14 cellular contexts compared by ENCODE assay signal in genomic region chr17:9071016-9071415, GRCh38. TPM values are rescaled to one million over a fixed set of nuclear protein-coding genes. Genes with fewer than 3 reads are reported as not detected.
DNase-seq lines count a peak whose midpoint lies in the region; ATAC-seq, FAIRE-seq and TF ChIP-seq lines count a peak whose summit lies in the region.
"Had no signal": no experiment of that assay in that cellular context is flagged by ENCODE, and none has a peak within 500 bp of the region (broad histone marks: within the 10 kb centered on the region; RNA-seq: fewer than 3 reads in every experiment).

No MANE protein-coding gene starts in this region.

- intact Hi-C loops in Right ventricle myocardium superior (cut with DNase I) (no loop called here), left ventricle myocardium inferior (cut with micrococcal nuclease) (no loop called here)

- DNase-seq in OCI-M1 (lab: John Stamatoyannopoulos, UW) (peak; percentile 15), Right ventricle myocardium superior (no peak), left ventricle myocardium inferior (no peak), myocyte (ENCODE audit: low read depth) (peak; percentile 1), small intestine (no peak)
- DNase-seq in stimulated activated CD4-positive, alpha-beta T cell treated with anti-CD3 and anti-CD28 coated beads, Interleukin-1b, Interleukin-23, amount 100 ng/mL, for 48 hours, result no peak
- no peak for DNase-seq in activated CD4-positive, CD25-positive, alpha-beta regulatory T cell (lab: John Stamatoyannopoulos, UW)
- DNase-seq: Calu3; CD8-positive, alpha-beta T cell; DMS79 treated with DMSO at 0.1 percent for 48 hours; GF-D8 had no signal

- H3K36me3 ChIP-seq in left ventricle myocardium inferior (no peaks in the 10 kb centered on the region), small intestine (ENCODE audit: control insufficient read depth in 2 of 2, insufficient read depth in 2 of 2, low read length in 2 of 2) (no peaks in the 10 kb centered on the region)
- H3K36me3 ChIP-seq: BLaER1 treated with 17β-estradiol and CSF1 and Interleukin-3, amounts not matched to agents 10 nM and 100 nM; HAP-1 had no signal

- H3K27ac ChIP-seq in left ventricle myocardium inferior (replicated peaks), result peak overlapping the region; percentile 74
- no peak overlapping the region for H3K27ac ChIP-seq in small intestine (ENCODE audit: low read depth in 1 of 2, low read length in 1 of 2)
- H3K27ac ChIP-seq: BLaER1 treated with 17β-estradiol and CSF1 and Interleukin-3, amounts not matched to agents 10 nM and 100 nM had no signal

- H3K27me3 ChIP-seq in left ventricle myocardium inferior (ENCODE audit: low read depth), result no peaks in the 10 kb centered on the region
- H3K27me3 ChIP-seq in small intestine (ENCODE audit: control insufficient read depth in 2 of 2, insufficient read depth in 2 of 2, low read length in 2 of 2), result no peaks in the 10 kb centered on the region
- H3K27me3 ChIP-seq: BLaER1 treated with 17β-estradiol and CSF1 and Interleukin-3, amounts not matched to agents 10 nM and 100 nM had no signal

- ATAC-seq in Right ventricle myocardium superior (ENCODE audit: poor library complexity), result peak; percentile 85
- no peak for ATAC-seq in GM19455 (IDR thresholded peaks at IDR 0.05; ENCODE audit: unreplicated experiment)
- ATAC-seq: CD8-positive, alpha-beta T cell had no signal

- H3K9me3 ChIP-seq in left ventricle myocardium inferior (replicated peaks) (no peaks in the 10 kb centered on the region), small intestine (ENCODE audit: control insufficient read depth, low read depth) (no peaks in the 10 kb centered on the region)
- H3K9me3 ChIP-seq: BLaER1 treated with 17β-estradiol and CSF1 and Interleukin-3, amounts not matched to agents 10 nM and 100 nM; HAP-1 had no signal

- no peak for FAIRE-seq in small intestine (lab: Jason Lieb, UNC)

- no peak for TF ChIP-seq CTCF in left ventricle myocardium inferior (IDR thresholded peaks at IDR 0.05; ENCODE audit: borderline replicate concordance)

- H3K4me3 ChIP-seq in left ventricle myocardium inferior (no peak overlapping the region), small intestine (ENCODE audit: low read depth in 1 of 2, low read length in 2 of 2) (no peak overlapping the region)
- H3K4me3 ChIP-seq: BLaER1 treated with 17β-estradiol and CSF1 and Interleukin-3, amounts not matched to agents 10 nM and 100 nM; HAP-1 had no signal

- peaks cover 38% of the 10 kb centered on the region for H3K4me1 ChIP-seq in left ventricle myocardium inferior
- no peaks in the 10 kb centered on the region for H3K4me1 ChIP-seq in small intestine (ENCODE audit: control insufficient read depth in 2 of 2, insufficient read depth in 1 of 2, low read depth in 1 of 2, low read length in 1 of 2)
- H3K4me1 ChIP-seq: HAP-1 had no signal

- WGBS in small intestine, 3 donors, result 84 to 90% (median 84%) methylated on average over 10 of the region's 10 CpGs

RNA-seq across cellular contexts. Expression of gene NTN1, which starts 49.7 kb away (rescaled TPM):
- total RNA-seq in Right ventricle myocardium superior, result 19.4 TPM
- 60.3 TPM for total RNA-seq in left ventricle myocardium inferior
- total RNA-seq in myocyte, result 0.73 and 1.2 TPM in 2 replicates
- 0.30 TPM for polyA plus RNA-seq in myocyte (2012)
- 10 to 100 TPM in 1 of 3 donors, 1 to 10 TPM in 1, under 1 TPM in 1; 0.22 to 13.2 (median 1.1) TPM for polyA plus RNA-seq in small intestine

Comparison
In these comparisons a context has a peak if more than half of its experiments do, and no peak if none do; other contexts are left out.
1. DNase-seq: peak in OCI-M1 (single experiment) and myocyte (single experiment); none in Right ventricle myocardium superior (single experiment), left ventricle myocardium inferior (single experiment), stimulated activated CD4-positive, alpha-beta T cell treated with anti-CD3 and anti-CD28 coated beads, Interleukin-1b, Interleukin-23, amount 100 ng/mL, for 48 hours (single experiment), activated CD4-positive, CD25-positive, alpha-beta regulatory T cell (0 of 4) and small intestine (single experiment).